In genomic region chrX:41408576-41408975, GRCh38 we compare ENCODE assay signal across 4 cellular contexts. TPM values are rescaled to one million over a fixed set of nuclear protein-coding genes. Genes with fewer than 3 reads are reported as not detected.
"Had no signal": no experiment of that assay in that cellular context is flagged by ENCODE, and none has a peak within 500 bp of the region (broad histone marks: within the 10 kb centered on the region; RNA-seq: fewer than 3 reads in every experiment).

No MANE protein-coding gene starts in this region.

- ATAC-seq: GM12878 had no signal

- DNase-seq: GDM1, GF-D8 had no signal

- H3K4me3 ChIP-seq: GM12878 had no signal

RNA-seq across cellular contexts. Expression of gene NYX, which starts 38.6 kb away (rescaled TPM):
- total RNA-seq: G401, GM12878 had no signal
